Comparison of ENCODE assay signal across 10 cellular contexts in the genomic region with DNA sequence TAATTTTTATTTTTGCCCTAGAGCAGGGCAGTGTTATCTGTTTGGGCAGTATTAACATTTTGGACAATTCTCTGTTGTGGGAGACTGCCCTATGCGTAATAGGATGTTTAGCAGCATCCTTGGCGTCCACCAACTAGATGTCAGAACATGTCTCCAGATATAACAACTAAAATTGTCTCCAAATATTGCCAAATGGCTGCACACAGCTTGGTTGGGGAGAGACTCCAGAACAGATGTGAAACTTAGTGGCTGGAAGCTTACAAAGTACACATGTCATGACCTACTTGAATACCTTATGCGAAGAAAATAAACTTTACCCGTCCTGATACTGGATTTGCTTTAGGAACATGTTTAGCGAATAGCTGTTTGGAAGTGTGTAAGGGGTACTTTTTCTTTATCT.
"Had no signal": no experiment of that assay in that cellular context is flagged by ENCODE, and none has a peak within 500 bp of the region (broad histone marks: within the 10 kb centered on the region; RNA-seq: fewer than 3 reads in every experiment).

No MANE protein-coding gene starts in this region.

- H3K9me3 ChIP-seq: HAP-1 had no signal

- H3K27ac ChIP-seq: GM23248 had no signal

- FAIRE-seq: H1 had no signal

- H3K4me3 ChIP-seq: GM23248, GM23338, HAP-1 had no signal

- ATAC-seq: GM23338, HCT116 had no signal

- H3K4me1 ChIP-seq: HAP-1 had no signal

- DNase-seq: GM23248, GOT3, H7, H9, HCEC 1CT, HFFc6 had no signal

- H3K36me3 ChIP-seq: HAP-1 had no signal
